25 cellular contexts compared by ENCODE assay signal in the genomic region with DNA sequence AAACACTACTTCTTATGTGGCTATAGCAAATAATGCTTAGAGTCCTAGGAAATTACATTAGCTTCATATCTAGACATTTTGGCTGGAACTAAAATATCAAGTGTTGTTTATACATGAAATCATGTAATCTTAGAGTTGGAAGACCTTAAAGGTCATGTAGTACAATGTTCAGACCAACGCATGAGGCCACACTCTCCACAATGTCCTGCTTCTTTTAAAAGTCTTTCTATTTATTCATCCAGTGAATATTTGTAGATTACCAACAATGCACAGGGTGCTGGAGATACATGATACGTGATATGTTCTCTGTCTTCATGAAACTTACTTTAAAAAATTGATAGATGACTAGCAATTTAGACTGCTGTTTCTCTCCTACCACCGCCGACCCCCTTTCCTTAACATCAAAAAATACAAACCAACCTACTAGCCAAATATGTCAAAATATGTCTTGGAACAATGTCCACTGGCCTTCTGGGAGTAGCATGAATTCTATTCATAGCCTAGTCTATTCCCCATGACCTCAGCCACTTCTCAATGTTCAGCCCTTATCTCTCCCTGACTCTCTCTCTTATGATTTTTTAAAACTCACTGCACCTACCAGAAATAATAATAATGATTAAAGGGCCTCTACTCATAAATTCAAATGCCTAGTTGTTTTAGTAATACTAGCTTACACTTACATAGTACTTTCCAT. TPM values are rescaled to one million over a fixed set of nuclear protein-coding genes. Genes with fewer than 3 reads are reported as not detected.
DNase-seq lines count a peak whose midpoint lies in the region; ATAC-seq and TF ChIP-seq lines count a peak whose summit lies in the region.
"Had no signal": no experiment of that assay in that cellular context is flagged by ENCODE, and none has a peak within 500 bp of the region (broad histone marks: within the 10 kb centered on the region; RNA-seq: fewer than 3 reads in every experiment).

No MANE protein-coding gene starts in this region.

- no peak overlapping the region; the same call in 1 of the 2 replicates for H4K5ac ChIP-seq in IMR-90 (ENCODE audit: low read depth, low read length)

- H3K4me1 ChIP-seq in IMR-90 (ENCODE audit: control insufficient read depth, insufficient read depth, low read length) (peaks cover 9% of the 10 kb centered on the region; the same call in 1 of the 2 replicates), right cardiac atrium (ENCODE audit: control insufficient read depth, insufficient read depth, low read length) (peaks cover 2% of the 10 kb centered on the region), subcutaneous abdominal adipose tissue (ENCODE audit: control insufficient read depth in 5 of 5, insufficient read depth in 5 of 5, low read length in 5 of 5) (peaks cover 0 to 16% (median 13%) of the 10 kb centered on the region in 5 donors)
- H3K4me1 ChIP-seq: neural progenitor cell had no signal

- H2AK5ac ChIP-seq in IMR-90 (ENCODE audit: low read depth, low read length): no peak overlapping the region

- TF ChIP-seq POLR2A in IMR-90 (IDR thresholded peaks at IDR 0.05; ENCODE audit: low read depth, low read length): no peak

- H3K36me3 Mint-ChIP-seq in chondrocyte (ENCODE audit: low read depth): peaks cover 2% of the 10 kb centered on the region
- H3K36me3 Mint-ChIP-seq in immature natural killer cell: no peaks in the 10 kb centered on the region
- H3K36me3 Mint-ChIP-seq in activated T-cell treated with anti-CD3 and anti-CD28 coated beads, Interleukin-2, amount 50 U/mL, for 24 hours (ENCODE audit: low read depth): no peaks in the 10 kb centered on the region
- H3K36me3 Mint-ChIP-seq: CD14-positive monocyte, neural progenitor cell, T-cell had no signal

- H3K4me1 Mint-ChIP-seq in chondrocyte (ENCODE audit: low read depth): peaks cover 67% of the 10 kb centered on the region
- no peaks in the 10 kb centered on the region for H3K4me1 Mint-ChIP-seq in immature natural killer cell
- H3K4me1 Mint-ChIP-seq in activated T-cell treated with anti-CD3 and anti-CD28 coated beads, Interleukin-2, amount 50 U/mL, for 24 hours (ENCODE audit: low read depth): no peaks in the 10 kb centered on the region
- H3K4me1 Mint-ChIP-seq: CD14-positive monocyte, GM23338, neural progenitor cell, T-cell had no signal

- H2BK5ac ChIP-seq in IMR-90 (ENCODE audit: low read depth, low read length, poor library complexity, severe bottlenecking): peak overlapping the region; percentile 100

- in situ Hi-C loops in IMR-90 (cut with MboI; ENCODE audit: low sequenced_read_pairs): no loop called here

- no peaks in the 10 kb centered on the region for H3K36me3 ChIP-seq in IMR-90 (ENCODE audit: control insufficient read depth, insufficient read depth, low read length)
- H3K36me3 ChIP-seq in subcutaneous abdominal adipose tissue (ENCODE audit: control insufficient read depth in 5 of 5, insufficient read depth in 5 of 5, low read length in 5 of 5): no peaks in the 10 kb centered on the region
- H3K36me3 ChIP-seq: neural progenitor cell, SJCRH30 had no signal

- H3K9me3 ChIP-seq in IMR-90 (ENCODE audit: control insufficient read depth, insufficient read depth, low read length) (no peaks in the 10 kb centered on the region), right cardiac atrium (ENCODE audit: control insufficient read depth, low read length) (no peaks in the 10 kb centered on the region), subcutaneous abdominal adipose tissue (ENCODE audit: control insufficient read depth in 5 of 5, low read length in 5 of 5) (no peaks in the 10 kb centered on the region)

- no peak overlapping the region for H2AFZ ChIP-seq in IMR-90 (replicated peaks; ENCODE audit: low read length, poor library complexity)
- H2AFZ ChIP-seq: GM23338, neural progenitor cell had no signal

- H3K4me3 ChIP-seq in IMR-90 (ENCODE audit: insufficient read depth, low read depth, low read length) (no peak overlapping the region), right cardiac atrium (ENCODE audit: low read length) (no peak overlapping the region), subcutaneous abdominal adipose tissue (ENCODE audit: low read depth in 1 of 5, low read length in 5 of 5) (no peak overlapping the region)
- H3K4me3 ChIP-seq: GM23338, neural progenitor cell, SJCRH30, smooth muscle cell had no signal

- H3K4ac ChIP-seq in IMR-90 (ENCODE audit: low read depth, low read length): peak overlapping the region; percentile 66; the same call in 1 of the 2 replicates

- H3K9ac ChIP-seq in IMR-90 (ENCODE audit: low read depth, low read length) (no peak overlapping the region), subcutaneous abdominal adipose tissue (ENCODE audit: low read length in 5 of 5) (no peak overlapping the region)
- H3K9ac ChIP-seq: neural progenitor cell had no signal

- H3K79me1 ChIP-seq in IMR-90 (ENCODE audit: low read depth in 1 of 2, low read length in 2 of 2): peaks cover under 1 to 9% of the 10 kb centered on the region in 2 experiments; a peak in 3 of 4 replicates

- peak overlapping the region; percentile 26; the same call in 1 of the 2 replicates for H3K56ac ChIP-seq in IMR-90 (ENCODE audit: extremely low read depth, insufficient read depth, low read length)

- TF ChIP-seq RAD21 in IMR-90 (IDR thresholded peaks at IDR 0.05; ENCODE audit: low read length): no peak

- H2BK120ac ChIP-seq in IMR-90 (ENCODE audit: low read depth, low read length): peak overlapping the region; percentile 82

- H3K9me3 Mint-ChIP-seq in chondrocyte (ENCODE audit: low read depth) (no peaks in the 10 kb centered on the region), immature natural killer cell (no peaks in the 10 kb centered on the region)
- H3K9me3 Mint-ChIP-seq in activated T-cell treated with anti-CD3 and anti-CD28 coated beads, Interleukin-2, amount 50 U/mL, for 24 hours: no peaks in the 10 kb centered on the region
- H3K9me3 Mint-ChIP-seq: activated naive CD4-positive, alpha-beta T cell treated with anti-CD3 and anti-CD28 coated beads for 36 hours; CD14-positive monocyte; endodermal cell; GM23338; T-cell had no signal

- H3K23ac ChIP-seq in IMR-90 (ENCODE audit: low read depth, low read length): peak overlapping the region; percentile 37; the same call in 1 of the 2 replicates

- no peak overlapping the region for H3K4me2 ChIP-seq in IMR-90 (ENCODE audit: low read depth, low read length)
- H3K4me2 ChIP-seq: GM23338, neural progenitor cell, smooth muscle cell had no signal

- no peaks in the 10 kb centered on the region for H4K20me1 ChIP-seq in IMR-90 (ENCODE audit: insufficient read depth, low read length)

- H2BK20ac ChIP-seq in IMR-90 (ENCODE audit: low read depth, low read length): peak overlapping the region; percentile 64; the same call in 1 of the 2 replicates

- H3K18ac ChIP-seq in IMR-90 (ENCODE audit: low read depth, low read length): peak overlapping the region; percentile 34; the same call in 1 of the 2 replicates

- 0 out of 2 replicates have a peak, but pooled peaks cover 3% of the 10 kb centered on the region for H3K9me1 ChIP-seq in IMR-90 (ENCODE audit: insufficient read depth, low read length)

- no peak overlapping the region for H2AK9ac ChIP-seq in IMR-90 (replicated peaks; ENCODE audit: low read depth, low read length, poor library complexity)

- peak overlapping the region; percentile 58 for H4K91ac ChIP-seq in IMR-90 (ENCODE audit: insufficient read depth, low read depth, low read length)

- DNase-seq in IMR-90: no peak
- no peak for DNase-seq in chondrocyte (ENCODE audit: low spot score)
- no peak for DNase-seq in right cardiac atrium
- no peak for DNase-seq in activated CD4-positive, alpha-beta T cell treated with anti-CD3 and anti-CD28 coated beads for 48 hours
- DNase-seq in kidney tubule cell (ENCODE audit: low spot score): no peak
- no peak for DNase-seq in immature natural killer cell
- DNase-seq in activated T-cell treated with anti-CD3 and anti-CD28 coated beads, Interleukin-2, amount 50 U/mL, for 24 hours: no peak
- DNase-seq: activated CD4-positive, alpha-beta T cell treated with anti-CD3 and anti-CD28 coated beads for 1 hour; activated naive CD4-positive, alpha-beta T cell treated with anti-CD3 and anti-CD28 coated beads for 36 hours; activated T-cell treated with anti-CD3 and anti-CD28 coated beads, Interleukin-2, amount 50 U/mL, for 72 hours; endodermal cell; NCI-H1105; NCI-H2029; NCI-H345; SJCRH30; stimulated activated CD4-positive, alpha-beta T cell treated with anti-CD3 and anti-CD28 coated beads, Interleukin-2, amount 100 ng/mL, for 48 hours; stimulated activated naive CD4-positive, alpha-beta T cell treated with Interleukin-2 at 50 U/mL for 16 hours; T-cell; trophoblast cell had no signal

- no peak overlapping the region for H3K4me3 Mint-ChIP-seq in chondrocyte (ENCODE audit: unreplicated experiment)
- no peak overlapping the region for H3K4me3 Mint-ChIP-seq in immature natural killer cell
- no peak overlapping the region for H3K4me3 Mint-ChIP-seq in activated T-cell treated with anti-CD3 and anti-CD28 coated beads, Interleukin-2, amount 50 U/mL, for 24 hours
- H3K4me3 Mint-ChIP-seq: activated naive CD4-positive, alpha-beta T cell treated with anti-CD3 and anti-CD28 coated beads for 36 hours; activated T-cell treated with anti-CD3 and anti-CD28 coated beads, Interleukin-2, amount 50 U/mL, for 72 hours; CD14-positive monocyte; endodermal cell; GM23338; neural progenitor cell; T-cell had no signal

- H3K27ac Mint-ChIP-seq in chondrocyte (ENCODE audit: unreplicated experiment) (peak overlapping the region; percentile 46), immature natural killer cell (no peak overlapping the region)
- H3K27ac Mint-ChIP-seq in activated T-cell treated with anti-CD3 and anti-CD28 coated beads, Interleukin-2, amount 50 U/mL, for 24 hours: no peak overlapping the region
- H3K27ac Mint-ChIP-seq: activated naive CD4-positive, alpha-beta T cell treated with anti-CD3 and anti-CD28 coated beads for 36 hours; activated T-cell treated with anti-CD3 and anti-CD28 coated beads, Interleukin-2, amount 50 U/mL, for 72 hours; CD14-positive monocyte; endodermal cell; GM23338; neural progenitor cell; T-cell had no signal

- no peak for ATAC-seq in IMR-90 (ENCODE audit: low read depth)
- ATAC-seq in right cardiac atrium: peak; percentile 84 to 88
- ATAC-seq: activated T-cell treated with anti-CD3 and anti-CD28 coated beads, Interleukin-2, amount 50 U/mL, for 72 hours; GM23338; left lobe of liver; T-cell had no signal

- H3K27ac ChIP-seq in IMR-90 (ENCODE audit: insufficient read depth, low read length): no peak overlapping the region; the same call in 1 of the 2 replicates
- no peak overlapping the region for H3K27ac ChIP-seq in right cardiac atrium (ENCODE audit: low read length)
- peak overlapping the region; percentile 77 for H3K27ac ChIP-seq in subcutaneous abdominal adipose tissue (ENCODE audit: low read depth, low read length)
- H3K27ac ChIP-seq: neural progenitor cell, SJCRH30 had no signal

- dilution Hi-C loops in IMR-90 (cut with HindIII; ENCODE audit: low sequenced_read_pairs, unreplicated experiment): no loop called here

- H2BK15ac ChIP-seq in IMR-90 (ENCODE audit: low read depth, low read length): peak overlapping the region; percentile 89; the same call in 2 of the 3 replicates

- H3K14ac ChIP-seq in IMR-90 (replicated peaks; ENCODE audit: low read depth, low read length): peak overlapping the region; percentile 49; the same call in 1 of the 2 replicates

- TF ChIP-seq CTCF in IMR-90 (conservative IDR thresholded peaks at IDR 0.05; ENCODE audit: low read depth, low read length) (no peak), chondrocyte (IDR thresholded peaks at IDR 0.05) (no peak)

- H3K27me3 Mint-ChIP-seq in chondrocyte (ENCODE audit: low read depth): no peaks in the 10 kb centered on the region
- H3K27me3 Mint-ChIP-seq in immature natural killer cell (ENCODE audit: low read depth in 3 of 3): peaks cover 0 to 7% (median 0%) of the 10 kb centered on the region in 3 donors
- peaks cover 16% of the 10 kb centered on the region for H3K27me3 Mint-ChIP-seq in activated T-cell treated with anti-CD3 and anti-CD28 coated beads, Interleukin-2, amount 50 U/mL, for 24 hours

- no TSS peak for BruUV-seq in IMR-90 (replicated peaks; lab: Mats Ljungman, UMichigan)

- H3K27me3 ChIP-seq in IMR-90 (ENCODE audit: control insufficient read depth, insufficient read depth, low read length) (no peaks in the 10 kb centered on the region), right cardiac atrium (ENCODE audit: control insufficient read depth, insufficient read depth) (no peaks in the 10 kb centered on the region), subcutaneous abdominal adipose tissue (ENCODE audit: control insufficient read depth in 5 of 5, insufficient read depth in 4 of 5, low read length in 5 of 5) (no peaks in the 10 kb centered on the region)
- H3K27me3 ChIP-seq: neural progenitor cell, SJCRH30 had no signal

- intact Hi-C loops in IMR-90 (cut with micrococcal nuclease) (loop anchor here (5.0 to 10.0 kb wide), 3 partner anchors 55 to 168 kb away; a partner anchor contains a TSS), right cardiac atrium (cut with DNase I) (loop anchor here in 1 of 4 donors (10.0 kb wide), 1 partner anchor 55 kb away; a partner anchor contains a TSS)

- H4K8ac ChIP-seq in IMR-90 (ENCODE audit: low read depth in 2 of 2, low read length in 2 of 2): peak overlapping the region; percentile 58 to 66

- CTCF ChIA-PET in IMR-90 (lab: Yijun Ruan, JAX): interaction anchor here (1.5 kb wide), 1 partner anchor 87 kb away, joined by 5 read pairs; no protein-coding TSS in a partner anchor

- WGBS in IMR-90 (ENCODE audit: extremely low coverage in 2 of 2, insufficient read length in 1 of 2), 2 experiments: 64% methylated on average over 2 of the region's 4 CpGs; no CpG with 5 or more reads in 1 of the 2 experiments
- 37% methylated on average over 4 of the region's 4 CpGs for WGBS in right cardiac atrium

- POLR2A ChIA-PET in IMR-90 (lab: Charles Lee; ENCODE audit: unreplicated experiment): no interaction called here

RNA-seq across cellular contexts. Expression of a gene that starts 59.5 kb away (rescaled TPM):
- total RNA-seq in IMR-90 (2012; rRNA removed) (199 and 217 TPM in 2 replicates), chondrocyte (82.1 to 127 TPM (median 116 TPM) in 3 replicates), right cardiac atrium (100 to 1,000 TPM; 179 to 233 (median 200) TPM)
- polyA plus RNA-seq in IMR-90 (2012; rRNA removed) (217 and 265 TPM in 2 replicates), right cardiac atrium (136 TPM), immature natural killer cell (not detected)
- 110 and 169 TPM in 2 replicates for polyA plus RNA-seq in IMR-90 (2012; cell fraction: cytosol; rRNA removed)
- 42.8 and 115 TPM in 2 replicates for polyA plus RNA-seq in IMR-90 (2012; cell fraction: nucleus; rRNA removed; ENCODE audit: low replicate concordance)
- total RNA-seq: activated naive CD4-positive, alpha-beta T cell treated with anti-CD3 and anti-CD28 coated beads for 36 hours; activated T-cell treated with anti-CD3 and anti-CD28 coated beads, Interleukin-2, amount 50 U/mL, for 72 hours had no signal
